8 cellular contexts compared by ENCODE assay signal in genomic region chr2:219642465-219643083, GRCh38. TPM values are rescaled to one million over a fixed set of nuclear protein-coding genes. Genes with fewer than 3 reads are reported as not detected.
DNase-seq lines count a peak whose midpoint lies in the region; ATAC-seq lines count a peak whose summit lies in the region.

No MANE protein-coding gene starts in this region.

- peak overlapping the region; percentile 3 for H3K9ac ChIP-seq in mesendoderm (ENCODE audit: low read length)

- no peak overlapping the region for H3K4me3 Mint-ChIP-seq in activated CD8-positive, alpha-beta T cell treated with anti-CD3 and anti-CD28 coated beads, Interleukin-2, amount 10 ng/mL, durations not matched to agents 7 days and 5 days
- H3K4me3 Mint-ChIP-seq in effector memory CD8-positive, alpha-beta T cell: no peak overlapping the region

- DNase-seq in DMS153 (lab: John Stamatoyannopoulos, UW) (peak; percentile 88), HT1080 (ENCODE audit: low read depth) (peak; percentile 91), mesendoderm (peak; percentile 97)
- peak; percentile 86 for DNase-seq in NK-92 treated with Interleukin-12 subunit alpha and Interleukin-12 subunit beta, amount 100 ng/mL, for 24 hours (lab: John Stamatoyannopoulos, UW)
- peak; percentile 95 for DNase-seq in activated CD8-positive, alpha-beta T cell treated with anti-CD3 and anti-CD28 coated beads, Interleukin-2, amount 10 ng/mL, durations not matched to agents 7 days and 5 days
- DNase-seq in effector memory CD8-positive, alpha-beta T cell: peak; percentile 84 to 87 (median 84)
- peak; percentile 73 to 79 for DNase-seq in stimulated activated CD8-positive, alpha-beta memory T cell treated with anti-CD3 and anti-CD28 coated beads, Interleukin-2, amount 100 ng/mL, for 1 hour (ENCODE audit: low read depth in 2 of 2)

- no peak overlapping the region for H3K4me2 ChIP-seq in mesendoderm (ENCODE audit: low read length)

- H3K56ac ChIP-seq in mesendoderm (ENCODE audit: low read length): peak overlapping the region; percentile 40

- no peak overlapping the region for H2BK5ac ChIP-seq in mesendoderm (ENCODE audit: low read length)

- CTCF ChIA-PET in activated CD8-positive, alpha-beta T cell treated with anti-CD3 and anti-CD28 coated beads, Interleukin-2, amount 10 ng/mL, durations not matched to agents 7 days and 5 days (lab: Charles Lee): interaction anchor here (0.6 to 6.9 kb wide), 19 partner anchors 9 to 240 kb away, joined by 3 to 59 read pairs (median 4); partner anchors contain the start of genes CHPF, STK11IP and TMEM198

- H3K27me3 ChIP-seq in mesendoderm (ENCODE audit: insufficient read depth, low read length, poor library complexity): no peaks in the 10 kb centered on the region

- H3K18ac ChIP-seq in mesendoderm (ENCODE audit: low read length): no peak overlapping the region

- H2AK5ac ChIP-seq in mesendoderm (ENCODE audit: low read length): no peak overlapping the region

- no peaks in the 10 kb centered on the region for H3K36me3 ChIP-seq in mesendoderm (ENCODE audit: control insufficient read depth, insufficient read depth, low read length)

- peaks cover 7% of the 10 kb centered on the region for H3K27me3 Mint-ChIP-seq in activated CD8-positive, alpha-beta T cell treated with anti-CD3 and anti-CD28 coated beads, Interleukin-2, amount 10 ng/mL, durations not matched to agents 7 days and 5 days (ENCODE audit: low read depth)
- H3K27me3 Mint-ChIP-seq in effector memory CD8-positive, alpha-beta T cell: peaks cover 25 to 81% of the 10 kb centered on the region in 2 donors

- H4K5ac ChIP-seq in mesendoderm (ENCODE audit: low read length): peak overlapping the region; percentile 77

- no CpG with 5 or more reads among the region's 24 CpGs for WGBS in mesendoderm (ENCODE audit: extremely low coverage, insufficient coverage, low lambda C conversion rate)

- H3K36me3 Mint-ChIP-seq in activated CD8-positive, alpha-beta T cell treated with anti-CD3 and anti-CD28 coated beads, Interleukin-2, amount 10 ng/mL, durations not matched to agents 7 days and 5 days (ENCODE audit: low read depth): no peaks in the 10 kb centered on the region
- H3K36me3 Mint-ChIP-seq in effector memory CD8-positive, alpha-beta T cell (ENCODE audit: insufficient read depth): peaks cover 3% of the 10 kb centered on the region

- H3K4ac ChIP-seq in mesendoderm (ENCODE audit: low read depth, low read length): no peak overlapping the region

- no peaks in the 10 kb centered on the region for H3K79me1 ChIP-seq in mesendoderm (ENCODE audit: low read length)

- peak; percentile 98 for ATAC-seq in GM21447 (IDR thresholded peaks at IDR 0.05; ENCODE audit: unreplicated experiment)
- peak; percentile 98 for ATAC-seq in activated CD8-positive, alpha-beta T cell treated with anti-CD3 and anti-CD28 coated beads, Interleukin-2, amount 10 ng/mL, durations not matched to agents 7 days and 5 days
- ATAC-seq in effector memory CD8-positive, alpha-beta T cell (replicated peaks): peak; percentile 99

- no peak overlapping the region for H3K23ac ChIP-seq in mesendoderm (ENCODE audit: low read length)

- POLR2A ChIA-PET in activated CD8-positive, alpha-beta T cell treated with anti-CD3 and anti-CD28 coated beads, Interleukin-2, amount 10 ng/mL, durations not matched to agents 7 days and 5 days (lab: Charles Lee): no interaction called here

- H2BK15ac ChIP-seq in mesendoderm (replicated peaks; ENCODE audit: low read depth): no peak overlapping the region

- H3K27ac ChIP-seq in mesendoderm (ENCODE audit: low read depth, low read length): no peak overlapping the region

- no peak overlapping the region for H3K27ac Mint-ChIP-seq in activated CD8-positive, alpha-beta T cell treated with anti-CD3 and anti-CD28 coated beads, Interleukin-2, amount 10 ng/mL, durations not matched to agents 7 days and 5 days
- no peak overlapping the region for H3K27ac Mint-ChIP-seq in effector memory CD8-positive, alpha-beta T cell

- no peaks in the 10 kb centered on the region for H3K9me3 Mint-ChIP-seq in activated CD8-positive, alpha-beta T cell treated with anti-CD3 and anti-CD28 coated beads, Interleukin-2, amount 10 ng/mL, durations not matched to agents 7 days and 5 days (ENCODE audit: insufficient read depth)
- H3K9me3 Mint-ChIP-seq in effector memory CD8-positive, alpha-beta T cell: no peaks in the 10 kb centered on the region

- peaks cover 16% of the 10 kb centered on the region for H3K4me1 Mint-ChIP-seq in activated CD8-positive, alpha-beta T cell treated with anti-CD3 and anti-CD28 coated beads, Interleukin-2, amount 10 ng/mL, durations not matched to agents 7 days and 5 days (ENCODE audit: low read depth)
- H3K4me1 Mint-ChIP-seq in effector memory CD8-positive, alpha-beta T cell (ENCODE audit: low read depth in 2 of 2): peaks cover 8 to 11% of the 10 kb centered on the region in 2 donors

- H3K4me3 ChIP-seq in mesendoderm (ENCODE audit: low read length): no peak overlapping the region

- no peaks in the 10 kb centered on the region for H3K79me2 ChIP-seq in mesendoderm (ENCODE audit: control insufficient read depth, insufficient read depth, low read length)

- no peak overlapping the region for H2BK120ac ChIP-seq in mesendoderm (ENCODE audit: low read depth, low read length)

- no peak overlapping the region for H4K8ac ChIP-seq in mesendoderm (ENCODE audit: low read depth, low read length)

- H3K4me1 ChIP-seq in mesendoderm (ENCODE audit: control insufficient read depth, low read depth, low read length): peaks cover 7% of the 10 kb centered on the region

RNA-seq across cellular contexts. Expression of gene SLC4A3, which starts 15.1 kb away (rescaled TPM):
- 5.8 and 7.9 TPM in 2 replicates for total RNA-seq in HT1080 (2014; rRNA removed; shearing (Covaris generic))
- 5.5 and 6.6 TPM in 2 replicates for polyA plus RNA-seq in HT1080 (2015; cell fraction: cytosol; rRNA removed)
- 20.6 and 25.5 TPM in 2 replicates for polyA plus RNA-seq in HT1080 (2015; cell fraction: nucleus; rRNA removed)
- total RNA-seq in activated CD8-positive, alpha-beta T cell treated with anti-CD3 and anti-CD28 coated beads, Interleukin-2, amount 10 ng/mL, durations not matched to agents 7 days and 5 days: not detected
- polyA plus RNA-seq in mesendoderm (2013, experiment 1 of 2): 3.0 TPM
- polyA plus RNA-seq in mesendoderm (2013, experiment 2 of 2): 2.8 TPM

RNA-seq across cellular contexts. Expression of gene STK11IP, which starts 44.9 kb away (rescaled TPM):
- total RNA-seq in HT1080 (2014; rRNA removed; shearing (Covaris generic)): 17.1 and 18.2 TPM in 2 replicates
- polyA plus RNA-seq in HT1080 (2015; cell fraction: cytosol; rRNA removed): 9.1 and 9.6 TPM in 2 replicates
- 75.9 and 81.9 TPM in 2 replicates for polyA plus RNA-seq in HT1080 (2015; cell fraction: nucleus; rRNA removed)
- 10 to 100 TPM; 30.0 to 33.1 TPM for total RNA-seq in activated CD8-positive, alpha-beta T cell treated with anti-CD3 and anti-CD28 coated beads, Interleukin-2, amount 10 ng/mL, durations not matched to agents 7 days and 5 days
- 14.4 TPM for polyA plus RNA-seq in mesendoderm (2013, experiment 1 of 2)
- 12.7 TPM for polyA plus RNA-seq in mesendoderm (2013, experiment 2 of 2)
